ENCODE assay signal across 8 cellular contexts in the genomic region with DNA sequence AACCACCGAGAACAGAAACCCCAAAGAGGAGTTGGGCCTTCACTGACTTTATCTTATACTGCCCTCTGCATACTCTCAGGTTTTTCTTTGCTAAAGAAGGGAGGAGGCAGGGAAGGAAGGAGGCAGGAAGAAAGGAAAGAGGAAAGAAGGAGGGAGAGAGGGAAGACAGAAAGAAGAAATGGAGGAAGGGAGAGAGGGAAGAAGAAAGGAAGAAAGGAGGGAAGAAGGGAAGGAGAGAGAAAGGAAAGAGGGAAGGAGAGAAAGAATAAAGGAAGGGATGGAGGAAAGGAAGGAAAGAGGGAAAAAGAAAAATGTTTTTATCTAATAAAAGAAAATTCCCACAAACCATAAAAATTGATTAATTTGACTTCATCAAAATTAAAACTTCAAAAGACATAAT.
"Had no signal": no experiment of that assay in that cellular context is flagged by ENCODE, and none has a peak within 500 bp of the region (broad histone marks: within the 10 kb centered on the region; RNA-seq: fewer than 3 reads in every experiment).

No MANE protein-coding gene starts in this region.

- H3K27ac Mint-ChIP-seq: IgD-negative memory B cell had no signal

- H3K27ac ChIP-seq: GM23248 had no signal

- H3K4me1 ChIP-seq: HAP-1 had no signal

- H3K4me3 Mint-ChIP-seq: IgD-negative memory B cell had no signal

- ATAC-seq: HCT116 had no signal

- H3K9ac ChIP-seq: GM23248 had no signal

- H3K9me3 ChIP-seq: HAP-1 had no signal

- FAIRE-seq: HTR-8/SVneo had no signal

- H3K36me3 ChIP-seq: HAP-1 had no signal

- H3K4me3 ChIP-seq: GM23248, HAP-1 had no signal

- DNase-seq: GM23248, GOT3, H7, KG1 had no signal

- H2AFZ ChIP-seq: GM23248 had no signal
